In the genomic region with DNA sequence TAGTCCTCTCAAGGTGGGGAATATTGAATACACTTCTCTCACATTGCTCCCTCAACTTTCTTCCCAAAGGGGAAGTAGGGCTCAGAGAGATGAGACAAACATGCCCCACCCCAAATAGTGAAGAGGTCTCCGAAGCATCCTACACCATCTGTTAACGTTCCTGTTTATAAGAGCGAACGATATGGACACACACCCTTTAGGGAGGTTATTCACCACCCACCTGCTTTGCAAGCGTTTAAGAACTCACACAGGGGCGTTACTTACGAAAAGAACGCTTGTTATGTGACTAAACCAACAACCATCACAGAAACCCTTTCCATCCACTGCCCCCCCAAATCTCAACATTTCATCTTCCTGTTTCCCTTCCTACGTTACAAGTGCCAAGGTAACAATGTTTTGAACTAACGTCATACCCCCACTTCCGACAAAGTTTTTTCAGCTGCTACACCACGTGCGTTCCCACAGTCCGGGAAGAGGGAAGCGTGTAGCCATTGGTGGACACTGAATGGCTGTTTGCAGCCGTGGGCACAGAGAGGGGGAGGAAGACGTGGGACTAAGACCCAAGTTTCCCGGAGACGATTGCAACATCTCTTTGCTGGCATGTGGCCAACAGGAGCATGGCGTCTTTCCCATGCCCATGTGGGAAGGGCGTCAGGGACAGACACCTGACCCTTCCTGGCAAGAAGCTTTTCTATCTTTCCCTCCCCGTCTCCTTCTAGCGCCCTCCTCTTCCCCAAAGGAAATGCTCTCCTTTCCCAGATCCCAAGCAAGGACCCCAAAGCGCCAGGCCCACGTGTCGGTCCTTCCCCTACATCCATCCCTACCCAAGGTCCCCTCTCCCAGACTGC, we compare ENCODE assay signal across 8 cellular contexts. TPM values are rescaled to one million over a fixed set of nuclear protein-coding genes. Genes with fewer than 3 reads are reported as not detected.
DNase-seq lines count a peak whose midpoint lies in the region; ATAC-seq and TF ChIP-seq lines count a peak whose summit lies in the region.

No MANE protein-coding gene starts in this region.

- peaks cover 13% of the 10 kb centered on the region for H3K36me3 Mint-ChIP-seq in activated T-helper 17 cell treated with anti-CD3 and anti-CD28 coated beads, Interleukin-2, amount 50 U/mL, for 72 hours (ENCODE audit: low read depth)
- no peaks in the 10 kb centered on the region for H3K36me3 Mint-ChIP-seq in nephron (ENCODE audit: low read depth)

- H3K27me3 Mint-ChIP-seq in activated T-helper 17 cell treated with anti-CD3 and anti-CD28 coated beads, Interleukin-2, amount 50 U/mL, for 72 hours: peaks cover 47% of the 10 kb centered on the region
- H3K27me3 Mint-ChIP-seq in nephron (ENCODE audit: low read depth): no peaks in the 10 kb centered on the region
- H3K27me3 Mint-ChIP-seq in stimulated activated naive CD8-positive, alpha-beta T cell treated with anti-CD3 and anti-CD28 coated beads, Interleukin-15, amount 100 ng/mL, for 72 hours: peaks cover 10% of the 10 kb centered on the region

- ATAC-seq in HG03432 (IDR thresholded peaks at IDR 0.05; ENCODE audit: unreplicated experiment): peak; percentile 30
- peak; percentile 66 for ATAC-seq in activated T-helper 17 cell treated with anti-CD3 and anti-CD28 coated beads, Interleukin-2, amount 50 U/mL, for 72 hours (replicated peaks)
- peak; percentile 76 for ATAC-seq in stimulated activated naive CD8-positive, alpha-beta T cell treated with anti-CD3 and anti-CD28 coated beads, Interleukin-15, amount 100 ng/mL, for 72 hours

- peak overlapping the region; percentile 91 for H3K27ac Mint-ChIP-seq in activated T-helper 17 cell treated with anti-CD3 and anti-CD28 coated beads, Interleukin-2, amount 50 U/mL, for 72 hours
- peak overlapping the region; percentile 87 to 90 (median 89) for H3K27ac Mint-ChIP-seq in nephron
- peak overlapping the region; percentile 99 for H3K27ac Mint-ChIP-seq in stimulated activated naive CD8-positive, alpha-beta T cell treated with anti-CD3 and anti-CD28 coated beads, Interleukin-15, amount 100 ng/mL, for 72 hours

- DNase-seq in activated effector memory CD4-positive, alpha-beta T cell treated with anti-CD3 and anti-CD28 coated beads, Interleukin-2, amount 50 U/mL, for 16 hours: peak; percentile 69
- DNase-seq in activated effector memory CD4-positive, alpha-beta T cell treated with Interleukin-2 at 50 U/mL for 16 hours: no peak
- DNase-seq in fibroblast of the conjunctiva (ENCODE audit: low read depth): peak; percentile 96
- DNase-seq in stimulated activated naive CD8-positive, alpha-beta T cell treated with anti-CD3 and anti-CD28 coated beads, Interleukin-15, amount 100 ng/mL, for 72 hours: peak; percentile 50 to 80

- no peak for TF ChIP-seq CTCF in nephron (IDR thresholded peaks at IDR 0.05; ENCODE audit: unreplicated experiment in 3 of 3)

- H3K9me3 Mint-ChIP-seq in activated T-helper 17 cell treated with anti-CD3 and anti-CD28 coated beads, Interleukin-2, amount 50 U/mL, for 72 hours: no peaks in the 10 kb centered on the region
- no peaks in the 10 kb centered on the region for H3K9me3 Mint-ChIP-seq in nephron
- H3K9me3 Mint-ChIP-seq in stimulated activated naive CD8-positive, alpha-beta T cell treated with anti-CD3 and anti-CD28 coated beads, Interleukin-15, amount 100 ng/mL, for 72 hours: no peaks in the 10 kb centered on the region

- peaks cover 9% of the 10 kb centered on the region for H3K4me1 Mint-ChIP-seq in activated T-helper 17 cell treated with anti-CD3 and anti-CD28 coated beads, Interleukin-2, amount 50 U/mL, for 72 hours
- H3K4me1 Mint-ChIP-seq in nephron: peaks cover 55% of the 10 kb centered on the region
- H3K4me1 Mint-ChIP-seq in stimulated activated naive CD8-positive, alpha-beta T cell treated with anti-CD3 and anti-CD28 coated beads, Interleukin-15, amount 100 ng/mL, for 72 hours: peaks cover 59% of the 10 kb centered on the region

- H3K4me3 Mint-ChIP-seq in activated T-helper 17 cell treated with anti-CD3 and anti-CD28 coated beads, Interleukin-2, amount 50 U/mL, for 72 hours: peak overlapping the region; percentile 91
- H3K4me3 Mint-ChIP-seq in nephron: peak overlapping the region; percentile 88 to 95 (median 93)
- H3K4me3 Mint-ChIP-seq in stimulated activated naive CD8-positive, alpha-beta T cell treated with anti-CD3 and anti-CD28 coated beads, Interleukin-15, amount 100 ng/mL, for 72 hours: peak overlapping the region; percentile 95 to 98

TF ChIP-seq in PFSK-1, 5 proteins besides CTCF, POLR2A, EP300 and RAD21:
- TF ChIP-seq FOXP2 (optimal IDR thresholded peaks at IDR 0.05; ENCODE audit: borderline replicate concordance, extremely low read depth, extremely low read length, insufficient read depth): peak; percentile 53
- peak; percentile 62; the same call in 1 of the 2 replicates for TF ChIP-seq TAF1 (IDR thresholded peaks at IDR 0.05; ENCODE audit: borderline replicate concordance, insufficient read depth, low read length)
- TF ChIP-seq, protein P1, sequence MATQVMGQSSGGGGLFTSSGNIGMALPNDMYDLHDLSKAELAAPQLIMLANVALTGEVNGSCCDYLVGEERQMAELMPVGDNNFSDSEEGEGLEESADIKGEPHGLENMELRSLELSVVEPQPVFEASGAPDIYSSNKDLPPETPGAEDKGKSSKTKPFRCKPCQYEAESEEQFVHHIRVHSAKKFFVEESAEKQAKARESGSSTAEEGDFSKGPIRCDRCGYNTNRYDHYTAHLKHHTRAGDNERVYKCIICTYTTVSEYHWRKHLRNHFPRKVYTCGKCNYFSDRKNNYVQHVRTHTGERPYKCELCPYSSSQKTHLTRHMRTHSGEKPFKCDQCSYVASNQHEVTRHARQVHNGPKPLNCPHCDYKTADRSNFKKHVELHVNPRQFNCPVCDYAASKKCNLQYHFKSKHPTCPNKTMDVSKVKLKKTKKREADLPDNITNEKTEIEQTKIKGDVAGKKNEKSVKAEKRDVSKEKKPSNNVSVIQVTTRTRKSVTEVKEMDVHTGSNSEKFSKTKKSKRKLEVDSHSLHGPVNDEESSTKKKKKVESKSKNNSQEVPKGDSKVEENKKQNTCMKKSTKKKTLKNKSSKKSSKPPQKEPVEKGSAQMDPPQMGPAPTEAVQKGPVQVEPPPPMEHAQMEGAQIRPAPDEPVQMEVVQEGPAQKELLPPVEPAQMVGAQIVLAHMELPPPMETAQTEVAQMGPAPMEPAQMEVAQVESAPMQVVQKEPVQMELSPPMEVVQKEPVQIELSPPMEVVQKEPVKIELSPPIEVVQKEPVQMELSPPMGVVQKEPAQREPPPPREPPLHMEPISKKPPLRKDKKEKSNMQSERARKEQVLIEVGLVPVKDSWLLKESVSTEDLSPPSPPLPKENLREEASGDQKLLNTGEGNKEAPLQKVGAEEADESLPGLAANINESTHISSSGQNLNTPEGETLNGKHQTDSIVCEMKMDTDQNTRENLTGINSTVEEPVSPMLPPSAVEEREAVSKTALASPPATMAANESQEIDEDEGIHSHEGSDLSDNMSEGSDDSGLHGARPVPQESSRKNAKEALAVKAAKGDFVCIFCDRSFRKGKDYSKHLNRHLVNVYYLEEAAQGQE (IDR thresholded peaks at IDR 0.05; ENCODE audit: insufficient read depth in 1 of 2, low read depth in 2 of 2, low read length in 2 of 2): peak in 1 of 2 experiments; percentile 45; a peak in 1 of 4 replicates
- no peak; the same call in 1 of the 2 replicates for TF ChIP-seq POLR2AphosphoS5 (IDR thresholded peaks at IDR 0.05; ENCODE audit: low read depth, low read length)
- TF ChIP-seq SIN3A (IDR thresholded peaks at IDR 0.05; ENCODE audit: borderline replicate concordance, insufficient read depth, low read length): peak; percentile 99

RNA-seq across cellular contexts. Expression of a gene that starts 1.2 kb away (rescaled TPM):
- polyA plus RNA-seq in PFSK-1 (2012; ENCODE audit: insufficient read length, low read depth): 384 TPM
- total RNA-seq in activated T-helper 17 cell treated with anti-CD3 and anti-CD28 coated beads, Interleukin-2, amount 50 U/mL, for 72 hours: 10 to 100 TPM; 23.7 to 81.0 TPM

RNA-seq across cellular contexts. Expression of a gene that starts 48.0 kb away (rescaled TPM):
- not detected for polyA plus RNA-seq in PFSK-1 (2012; ENCODE audit: insufficient read length, low read depth)
- total RNA-seq in activated T-helper 17 cell treated with anti-CD3 and anti-CD28 coated beads, Interleukin-2, amount 50 U/mL, for 72 hours: under 1 TPM in 1 of 2 donors, not detected in 1; 0.17 TPM
